Comparison of ENCODE assay signal across 11 cellular contexts in genomic region chr17:67042104-67042899, GRCh38. TPM values are rescaled to one million over a fixed set of nuclear protein-coding genes. Genes with fewer than 3 reads are reported as not detected.
"Had no signal": no experiment of that assay in that cellular context is flagged by ENCODE, and none has a peak within 500 bp of the region (broad histone marks: within the 10 kb centered on the region; RNA-seq: fewer than 3 reads in every experiment).

No MANE protein-coding gene starts in this region.

- H3K9me3 ChIP-seq: adrenal gland, thyroid gland, uterus had no signal

- H3K4me1 ChIP-seq: thyroid gland, uterus had no signal

- H3K4me3 ChIP-seq: adrenal gland, thyroid gland, uterus had no signal

- H3K36me3 ChIP-seq: adrenal gland, thyroid gland, uterus had no signal

- DNase-seq: activated B cell treated with CpG ODN at 0.5 μM for 24 hours; activated CD4-positive, alpha-beta T cell treated with anti-CD3 and anti-CD28 coated beads, Interleukin-2, amount 10 ng/mL, durations not matched to agents 24 days and 14 days; activated naive CD4-positive, alpha-beta T cell treated with anti-CD3 and anti-CD28 coated beads, Interleukin-2, amount 50 U/mL, for 16 hours; hippocampal formation; mammary epithelial cell; stimulated activated CD4-positive, alpha-beta T cell treated with anti-CD3 and anti-CD28 coated beads, Interleukin-4, amount 100 ng/mL, for 24 hours; thyroid gland; uterus had no signal

- H3K27me3 ChIP-seq: adrenal gland, thyroid gland, uterus had no signal

- H3K27ac ChIP-seq: adrenal gland, thyroid gland, uterus had no signal

RNA-seq across cellular contexts. Expression of gene CACNG1, which starts 2.1 kb away (rescaled TPM):
- total RNA-seq: activated B cell treated with CpG ODN at 0.5 μM for 24 hours; activated CD4-positive, alpha-beta T cell treated with anti-CD3 and anti-CD28 coated beads, Interleukin-2, amount 10 ng/mL, durations not matched to agents 24 days and 14 days; epithelial cell of proximal tubule; mammary epithelial cell; omental fat pad; thyroid gland; uterus had no signal
- polyA plus RNA-seq: mammary epithelial cell had no signal
